ENCODE assay signal across 1 cellular context in the genomic region with DNA sequence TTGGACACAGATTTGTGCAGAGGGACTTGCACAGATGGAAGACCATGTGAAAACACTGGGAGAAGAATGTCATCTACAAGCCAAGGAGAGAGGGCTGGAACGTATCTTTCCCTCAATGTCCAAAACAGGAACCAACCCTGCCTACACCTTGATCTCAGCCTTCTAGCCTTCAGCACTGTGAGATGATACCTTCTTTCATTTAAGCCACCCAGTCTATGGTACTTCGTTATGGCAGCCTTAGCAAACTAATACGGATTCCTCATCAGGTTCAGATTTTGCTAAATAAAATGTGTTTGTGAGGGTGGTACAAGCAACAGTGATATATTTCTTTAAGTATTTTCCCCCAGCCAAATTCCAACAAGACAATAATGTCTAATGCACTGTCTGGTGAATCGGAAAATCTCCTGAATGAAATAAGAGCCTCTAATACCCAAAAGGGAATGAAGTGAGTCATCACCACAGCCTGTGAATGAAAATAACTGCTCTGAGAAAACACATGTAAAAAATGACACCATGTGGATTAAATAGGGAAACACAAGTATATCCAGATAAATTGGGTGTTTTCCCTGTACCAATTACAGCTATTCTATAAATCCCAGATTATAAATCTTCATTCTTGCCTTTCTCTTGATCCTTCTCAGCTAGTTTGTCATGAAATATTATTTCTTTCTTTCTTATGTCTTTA.
TF ChIP-seq lines count a peak whose summit lies in the region.

No MANE protein-coding gene starts in this region.

TF ChIP-seq in HepG2, 621 proteins besides CTCF, POLR2A, EP300 and RAD21 (continued from another document):
- TF ChIP-seq, protein P1, sequence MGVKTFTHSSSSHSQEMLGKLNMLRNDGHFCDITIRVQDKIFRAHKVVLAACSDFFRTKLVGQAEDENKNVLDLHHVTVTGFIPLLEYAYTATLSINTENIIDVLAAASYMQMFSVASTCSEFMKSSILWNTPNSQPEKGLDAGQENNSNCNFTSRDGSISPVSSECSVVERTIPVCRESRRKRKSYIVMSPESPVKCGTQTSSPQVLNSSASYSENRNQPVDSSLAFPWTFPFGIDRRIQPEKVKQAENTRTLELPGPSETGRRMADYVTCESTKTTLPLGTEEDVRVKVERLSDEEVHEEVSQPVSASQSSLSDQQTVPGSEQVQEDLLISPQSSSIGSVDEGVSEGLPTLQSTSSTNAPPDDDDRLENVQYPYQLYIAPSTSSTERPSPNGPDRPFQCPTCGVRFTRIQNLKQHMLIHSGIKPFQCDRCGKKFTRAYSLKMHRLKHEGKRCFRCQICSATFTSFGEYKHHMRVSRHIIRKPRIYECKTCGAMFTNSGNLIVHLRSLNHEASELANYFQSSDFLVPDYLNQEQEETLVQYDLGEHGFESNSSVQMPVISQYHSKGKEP (CRISPR knock-in tag; IDR thresholded peaks at IDR 0.05): no peak
- TF ChIP-seq ZBTB1 (CRISPR knock-in tag; IDR thresholded peaks at IDR 0.05; ENCODE audit: borderline replicate concordance): no peak
